Comparison of ENCODE assay signal across 24 cellular contexts in genomic region chr1:244367399-244368114, GRCh38.
"Had no signal": no experiment of that assay in that cellular context is flagged by ENCODE, and none has a peak within 500 bp of the region (broad histone marks: within the 10 kb centered on the region; RNA-seq: fewer than 3 reads in every experiment).

No MANE protein-coding gene starts in this region.

- FAIRE-seq: islet of Langerhans had no signal

- H3K27me3 ChIP-seq: ascending aorta, brain microvascular endothelial cell, esophagus squamous epithelium, gastrocnemius medialis, ovary, right atrium auricular region, spleen, upper lobe of left lung had no signal

- H3K4me3 ChIP-seq: ascending aorta, esophagus squamous epithelium, gastrocnemius medialis, ovary, psoas muscle, right atrium auricular region, spleen, thoracic aorta, upper lobe of left lung had no signal

- ATAC-seq: activated CD4-positive, CD25-positive, alpha-beta regulatory T cell treated with anti-CD3 and anti-CD28 coated beads, Interleukin-2, amount 50 U/mL, for 24 hours; activated naive CD4-positive, alpha-beta T cell treated with anti-CD3 and anti-CD28 coated beads, Interleukin-2, amount 50 U/mL, for 72 hours; gastrocnemius medialis; left cardiac atrium; naive thymus-derived CD4-positive, alpha-beta T cell; psoas muscle had no signal

- H3K36me3 ChIP-seq: ascending aorta, brain microvascular endothelial cell, esophagus squamous epithelium, gastrocnemius medialis, ovary, right atrium auricular region, spleen, thoracic aorta, upper lobe of left lung had no signal

- H3K4me1 ChIP-seq: ascending aorta, gastrocnemius medialis, psoas muscle, right atrium auricular region, spleen had no signal

- H3K27ac ChIP-seq: ascending aorta, brain microvascular endothelial cell, esophagus squamous epithelium, gastrocnemius medialis, ovary, psoas muscle, right atrium auricular region, spleen, thoracic aorta, upper lobe of left lung had no signal

- DNase-seq: activated CD4-positive, alpha-beta memory T cell treated with anti-CD3 and anti-CD28 coated beads, Interleukin-2, amount 10 ng/mL, durations not matched to agents 7 days and 5 days; activated CD4-positive, alpha-beta T cell treated with anti-CD3 and anti-CD28 coated beads, Interleukin-2, amount 10 ng/mL, durations not matched to agents 24 days and 14 days; activated T-cell treated with anti-CD3 and anti-CD28 coated beads for 4 hours; brain microvascular endothelial cell; caudate nucleus; dermis blood vessel endothelial cell; effector CD8-positive, alpha-beta T cell; esophagus squamous epithelium; gastrocnemius medialis; hypothalamus; left cardiac atrium; naive thymus-derived CD4-positive, alpha-beta T cell; ovary; psoas muscle; spleen; stimulated activated CD4-positive, alpha-beta T cell treated with anti-CD3 and anti-CD28 coated beads, Interleukin-4, amount 100 ng/mL, for 1 hour; stimulated activated naive CD4-positive, alpha-beta T cell had no signal

- H3K9me3 ChIP-seq: ascending aorta, esophagus squamous epithelium, gastrocnemius medialis, ovary, psoas muscle, right atrium auricular region, thoracic aorta, upper lobe of left lung had no signal
